Comparison of ENCODE assay signal across 8 cellular contexts in genomic region chr10:103983367-103983911, GRCh38. TPM values are rescaled to one million over a fixed set of nuclear protein-coding genes. Genes with fewer than 3 reads are reported as not detected.
A peak's percentile ranks its signal among the peaks of the same experiment; 100 is the strongest.
DNase-seq lines count a peak whose midpoint lies in the region; ATAC-seq and TF ChIP-seq lines count a peak whose summit lies in the region.

No MANE protein-coding gene starts in this region.

- peak overlapping the region; percentile 79 for H3K4me2 ChIP-seq in OCI-LY7 (ENCODE audit: low read length)

- TF ChIP-seq CTCF in OCI-LY7 (conservative IDR thresholded peaks at IDR 0.05; ENCODE audit: low read length) (no peak), adrenal gland (IDR thresholded peaks at IDR 0.05) (no peak), BE2C (IDR thresholded peaks at IDR 0.05; ENCODE audit: low read depth, low read length) (no peak)

- no peaks in the 10 kb centered on the region; the same call in 1 of the 2 replicates for H4K20me1 ChIP-seq in OCI-LY7 (ENCODE audit: insufficient read depth, low read length)

- no peak for TF ChIP-seq POLR2A in adrenal gland (IDR thresholded peaks at IDR 0.05)

- peak; percentile 78 for ATAC-seq in HG02798 (IDR thresholded peaks at IDR 0.05; ENCODE audit: poor library complexity, unreplicated experiment)

- POLR2A ChIA-PET in OCI-LY7 (lab: Charles Lee): interaction anchor here (0.5 to 1.1 kb wide), 7 partner anchors 15 to 368 kb away, joined by 3 to 10 read pairs (median 3); no protein-coding TSS in a partner anchor

- no TSS peak for BruUV-seq in OCI-LY7 (replicated peaks; lab: Mats Ljungman, UMichigan)

- H3K9me3 ChIP-seq in OCI-LY7 (ENCODE audit: low read length): no peaks in the 10 kb centered on the region
- no peaks in the 10 kb centered on the region for H3K9me3 ChIP-seq in mesodermal cell (ENCODE audit: control insufficient read depth, low read length)
- no peaks in the 10 kb centered on the region for H3K9me3 ChIP-seq in adrenal gland (replicated peaks in 1 of 3)
- no peaks in the 10 kb centered on the region for H3K9me3 ChIP-seq in BE2C

- 84 to 90% methylated on average over 2 of the region's 4 CpGs for WGBS in mesodermal cell (ENCODE audit: insufficient coverage in 2 of 2), 2 experiments
- WGBS in adrenal gland, 4 donors: 42 to 48% (median 43%) methylated on average over 4 of the region's 4 CpGs

- no peaks in the 10 kb centered on the region for H3K36me3 ChIP-seq in OCI-LY7 (ENCODE audit: insufficient read depth, low read length)
- H3K36me3 ChIP-seq in mesodermal cell (ENCODE audit: control insufficient read depth, insufficient read depth, low read length): no peaks in the 10 kb centered on the region
- no peaks in the 10 kb centered on the region for H3K36me3 ChIP-seq in adrenal gland (replicated peaks in 1 of 2)
- no peaks in the 10 kb centered on the region for H3K36me3 ChIP-seq in BE2C

- peaks cover 31% of the 10 kb centered on the region for H3K79me2 ChIP-seq in OCI-LY7 (ENCODE audit: insufficient read depth, low read depth, low read length)

- H3K27ac ChIP-seq in OCI-LY7 (ENCODE audit: low read depth, low read length, poor library complexity, severe bottlenecking) (peak overlapping the region; percentile 56), mesodermal cell (ENCODE audit: low read depth, low read length, severe bottlenecking) (peak overlapping the region; percentile 0), adrenal gland (no peak overlapping the region)

- CTCF ChIA-PET in OCI-LY7 (lab: Charles Lee; ENCODE audit: unreplicated experiment): interaction anchor here (0.6 to 1.2 kb wide), 3 partner anchors 14 to 310 kb away, joined by 3 read pairs; no protein-coding TSS in a partner anchor

- peak overlapping the region; percentile 15; the same call in 1 of the 2 replicates for H2AFZ ChIP-seq in OCI-LY7 (ENCODE audit: low read length)

- H3K27me3 ChIP-seq in adrenal gland: no peaks in the 10 kb centered on the region
- H3K27me3 ChIP-seq in BE2C: no peaks in the 10 kb centered on the region

- DNase-seq in NOMO-1 treated with DMSO at 0.1 percent for 48 hours (lab: John Stamatoyannopoulos, UW; ENCODE audit: unreplicated experiment) (peak; percentile 7), NOMO-1 treated with dmso at 0.1 percent for 144 hours (lab: John Stamatoyannopoulos, UW; ENCODE audit: unreplicated experiment) (no peak), OCI-LY7 (ENCODE audit: low spot score) (peak; percentile 67), adrenal gland (no peak), DMS114 treated with DMSO at 0.1 percent for 48 hours (lab: John Stamatoyannopoulos, UW; ENCODE audit: unreplicated experiment) (no peak), BE2C (no peak)

- intact Hi-C loops in OCI-LY7 (cut with micrococcal nuclease; ENCODE audit: unreplicated experiment) (loop anchor here (2.0 kb wide), 2 partner anchors 17 to 139 kb away; partner anchors contain the start of genes SFR1 and SLK), adrenal gland (cut with DNase I) (no loop called here)

- peaks cover 18% of the 10 kb centered on the region for H3K4me1 ChIP-seq in OCI-LY7 (ENCODE audit: insufficient read depth, low read length, poor library complexity, severe bottlenecking)
- H3K4me1 ChIP-seq in mesodermal cell (ENCODE audit: control insufficient read depth, insufficient read depth, low read length, poor library complexity, severe bottlenecking): peaks cover 5% of the 10 kb centered on the region
- H3K4me1 ChIP-seq in adrenal gland (replicated peaks in 1 of 2): peaks cover 0 to 69% of the 10 kb centered on the region in 2 donors
- no peaks in the 10 kb centered on the region for H3K4me1 ChIP-seq in BE2C

- H3K4me3 ChIP-seq in OCI-LY7 (ENCODE audit: low read depth, low read length, poor library complexity, severe bottlenecking) (peak overlapping the region; percentile 44), mesodermal cell (ENCODE audit: extremely low read depth, insufficient read depth, low read length, poor library complexity, severe bottlenecking) (no peak overlapping the region), adrenal gland (no peak overlapping the region), BE2C (ENCODE audit: low read depth, low read length) (no peak overlapping the region)

- no peaks in the 10 kb centered on the region for H3K9me2 ChIP-seq in OCI-LY7 (ENCODE audit: insufficient read depth, low read length)

RNA-seq across cellular contexts. Expression of gene SLK, which starts 16.5 kb away (rescaled TPM):
- 19.0 and 19.9 TPM in 2 replicates for total RNA-seq in OCI-LY7 (2014; rRNA removed; shearing (Covaris generic))
- total RNA-seq in OCI-LY7 (2022): 19.4 and 21.2 TPM in 2 replicates
- 23.1 TPM for polyA plus RNA-seq in mesodermal cell (2013, experiment 1 of 2)
- 27.5 TPM for polyA plus RNA-seq in mesodermal cell (2013, experiment 2 of 2)
- 10 to 100 TPM; 21.5 to 75.4 (median 31.9) TPM for total RNA-seq in adrenal gland
- 10 to 100 TPM in 2 of 3 donors, 1 to 10 TPM in 1; 6.7 to 32.2 (median 10.2) TPM for polyA plus RNA-seq in adrenal gland
- polyA plus RNA-seq in BE2C (2012; ENCODE audit: insufficient read depth, insufficient read length, low read depth): 7.6 TPM

Comparison
In these comparisons a context has a peak if more than half of its experiments do, and no peak if none do; other contexts are left out.
1. DNase-seq: peak in NOMO-1 treated with DMSO at 0.1 percent for 48 hours (single experiment) and OCI-LY7 (single experiment); none in NOMO-1 treated with dmso at 0.1 percent for 144 hours (single experiment), adrenal gland (0 of 7), DMS114 treated with DMSO at 0.1 percent for 48 hours (single experiment) and BE2C (single experiment).
2. H3K27ac ChIP-seq: peak in OCI-LY7 (single experiment) and mesodermal cell (single experiment); none in adrenal gland (0 of 5).